14 cellular contexts compared by ENCODE assay signal in the genomic region with DNA sequence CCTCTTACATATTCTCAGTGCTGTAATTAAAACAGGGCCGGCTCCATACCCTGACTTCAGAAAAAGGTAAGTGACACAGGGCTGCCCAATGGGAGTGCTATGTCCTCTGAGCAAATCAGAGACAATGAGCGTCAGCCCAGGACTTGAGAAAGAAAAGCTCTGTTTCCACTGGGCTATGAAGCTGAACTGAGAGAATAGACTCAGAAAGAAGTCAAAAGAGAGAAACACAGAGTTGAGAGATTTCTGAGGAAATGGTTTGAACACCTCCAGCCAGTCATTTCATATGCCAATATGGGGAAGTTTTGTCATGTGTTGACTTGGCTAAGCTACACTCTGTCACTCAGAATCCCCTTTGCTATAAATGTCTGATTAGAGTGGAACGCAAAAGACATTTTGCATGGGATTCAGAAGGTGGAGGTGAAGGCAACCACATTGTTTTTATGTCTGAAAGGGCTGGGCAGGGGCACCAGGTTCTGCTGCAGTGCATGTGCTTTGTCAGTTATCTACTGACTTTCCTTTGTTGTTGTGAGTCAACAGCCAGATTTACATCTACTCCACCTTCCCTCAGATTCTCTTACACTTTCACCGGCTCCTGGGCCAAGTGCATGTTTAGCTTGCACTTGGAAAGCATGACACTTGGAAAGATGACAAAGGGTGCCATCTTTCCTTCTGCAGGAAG.
A peak's percentile ranks its signal among the peaks of the same experiment; 100 is the strongest.
DNase-seq lines count a peak whose midpoint lies in the region; ATAC-seq lines count a peak whose summit lies in the region.
"Had no signal": no experiment of that assay in that cellular context is flagged by ENCODE, and none has a peak within 500 bp of the region (broad histone marks: within the 10 kb centered on the region; RNA-seq: fewer than 3 reads in every experiment).

No MANE protein-coding gene starts in this region.

- peak; percentile 37 for ATAC-seq in HG02884 (IDR thresholded peaks at IDR 0.05; ENCODE audit: unreplicated experiment)
- peak; percentile 82 for ATAC-seq in stimulated activated effector memory CD8-positive, alpha-beta T cell treated with anti-CD3 and anti-CD28 coated beads, Interleukin-12 subunit alpha, Interleukin-12 subunit beta, amount 100 ng/mL, for 72 hours
- ATAC-seq in HG02981 (IDR thresholded peaks at IDR 0.05; ENCODE audit: unreplicated experiment): no peak

- peaks cover 62% of the 10 kb centered on the region for H3K4me1 Mint-ChIP-seq in stimulated activated effector memory CD8-positive, alpha-beta T cell treated with anti-CD3 and anti-CD28 coated beads, Interleukin-12 subunit alpha, Interleukin-12 subunit beta, amount 100 ng/mL, for 72 hours
- H3K4me1 Mint-ChIP-seq: neural crest cell had no signal

- peaks cover 9% of the 10 kb centered on the region for H3K9me3 Mint-ChIP-seq in stimulated activated effector memory CD8-positive, alpha-beta T cell treated with anti-CD3 and anti-CD28 coated beads, Interleukin-12 subunit alpha, Interleukin-12 subunit beta, amount 100 ng/mL, for 72 hours
- H3K9me3 Mint-ChIP-seq: central memory CD8-positive, alpha-beta T cell had no signal

- peak overlapping the region; percentile 96 for H3K27ac Mint-ChIP-seq in stimulated activated effector memory CD8-positive, alpha-beta T cell treated with anti-CD3 and anti-CD28 coated beads, Interleukin-12 subunit alpha, Interleukin-12 subunit beta, amount 100 ng/mL, for 72 hours

- DNase-seq in activated CD8-positive, alpha-beta memory T cell treated with anti-CD3 and anti-CD28 coated beads for 24 hours: peak; percentile 66
- no peak for DNase-seq in activated CD8-positive, alpha-beta memory T cell treated with anti-CD3 and anti-CD28 coated beads, Interleukin-2, amount 50 U/mL, for 4 hours
- DNase-seq in activated T-cell treated with anti-CD3 and anti-CD28 coated beads, Interleukin-2, amount 50 U/mL, for 48 hours: peak; percentile 65 to 69
- DNase-seq in stimulated activated effector memory CD8-positive, alpha-beta T cell treated with anti-CD3 and anti-CD28 coated beads, Interleukin-12 subunit alpha, Interleukin-12 subunit beta, amount 100 ng/mL, for 72 hours (ENCODE audit: low spot score in 2 of 2): peak; percentile 15 to 71
- DNase-seq in inferior parietal cortex (ENCODE audit: extremely low spot score) (no peak), NOMO-1 treated with DMSO at 0.1 percent for 48 hours (lab: John Stamatoyannopoulos, UW; ENCODE audit: unreplicated experiment) (no peak)
- DNase-seq: ACHN, EL, kidney, testis had no signal

- H3K4me3 Mint-ChIP-seq in stimulated activated effector memory CD8-positive, alpha-beta T cell treated with anti-CD3 and anti-CD28 coated beads, Interleukin-12 subunit alpha, Interleukin-12 subunit beta, amount 100 ng/mL, for 72 hours: peak overlapping the region; percentile 43
- H3K4me3 Mint-ChIP-seq: central memory CD8-positive, alpha-beta T cell; neural crest cell had no signal

- peaks cover 13% of the 10 kb centered on the region for H3K36me3 Mint-ChIP-seq in stimulated activated effector memory CD8-positive, alpha-beta T cell treated with anti-CD3 and anti-CD28 coated beads, Interleukin-12 subunit alpha, Interleukin-12 subunit beta, amount 100 ng/mL, for 72 hours

Comparison
In these comparisons a context has a peak if more than half of its experiments do, and no peak if none do; other contexts are left out.
1. DNase-seq: peak in activated CD8-positive, alpha-beta memory T cell treated with anti-CD3 and anti-CD28 coated beads for 24 hours (single experiment), activated T-cell treated with anti-CD3 and anti-CD28 coated beads, Interleukin-2, amount 50 U/mL, for 48 hours (2 of 2) and stimulated activated effector memory CD8-positive, alpha-beta T cell treated with anti-CD3 and anti-CD28 coated beads, Interleukin-12 subunit alpha, Interleukin-12 subunit beta, amount 100 ng/mL, for 72 hours (2 of 2); none in activated CD8-positive, alpha-beta memory T cell treated with anti-CD3 and anti-CD28 coated beads, Interleukin-2, amount 50 U/mL, for 4 hours (single experiment), inferior parietal cortex (single experiment) and NOMO-1 treated with DMSO at 0.1 percent for 48 hours (single experiment).